22 cellular contexts compared by ENCODE assay signal in the genomic region with DNA sequence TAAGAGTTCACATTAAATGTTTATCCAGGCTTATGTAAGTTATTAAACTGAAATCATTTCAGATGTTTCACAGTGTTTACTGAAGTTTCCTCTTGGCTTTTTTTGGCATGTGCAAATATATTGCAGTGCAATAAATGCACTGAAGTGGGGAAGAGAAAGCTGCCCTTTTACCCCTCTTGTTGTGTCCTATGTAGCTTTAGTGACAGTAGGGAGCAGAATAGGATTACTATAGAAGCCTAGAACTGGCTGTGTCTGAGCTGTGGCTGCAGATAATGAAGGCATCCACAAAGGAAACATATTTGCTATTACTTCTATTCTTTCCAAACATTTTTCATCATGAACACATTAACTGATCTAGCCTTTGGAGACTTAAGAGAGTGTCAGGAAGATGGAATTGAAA. TPM values are rescaled to one million over a fixed set of nuclear protein-coding genes. Genes with fewer than 3 reads are reported as not detected.
A peak's percentile ranks its signal among the peaks of the same experiment; 100 is the strongest.
DNase-seq lines count a peak whose midpoint lies in the region; TF ChIP-seq lines count a peak whose summit lies in the region.
"Had no signal": no experiment of that assay in that cellular context is flagged by ENCODE, and none has a peak within 500 bp of the region (broad histone marks: within the 10 kb centered on the region; RNA-seq: fewer than 3 reads in every experiment).

No MANE protein-coding gene starts in this region.

- H3K36me3 ChIP-seq in testis (ENCODE audit: low read depth, missing control alignments) (no peaks in the 10 kb centered on the region), ascending aorta (no peaks in the 10 kb centered on the region)
- H3K36me3 ChIP-seq: BLaER1, prostate gland had no signal

- H3K27me3 ChIP-seq in testis (no peaks in the 10 kb centered on the region), ascending aorta (no peaks in the 10 kb centered on the region)
- H3K27me3 ChIP-seq: BLaER1 had no signal

- no peak overlapping the region for H3K27ac Mint-ChIP-seq in activated T-cell treated with anti-CD3 and anti-CD28 coated beads, Interleukin-2, amount 50 U/mL, for 24 hours
- H3K27ac Mint-ChIP-seq: activated B cell treated with CpG ODN at 0.5 μM for 24 hours; activated naive CD4-positive, alpha-beta T cell treated with anti-CD3 and anti-CD28 coated beads, Interleukin-2, amount 50 U/mL, for 72 hours; activated T-helper 2 cell treated with anti-CD3 and anti-CD28 coated beads, Interferon-gamma antibody, Interleukin-2, Interleukin-4, amounts not matched to agents 10 μg/mL and 5 μg/mL and 100 μg/mL, durations not matched to agents 14 hours and 24 hours and 36 hours; memory B cell had no signal

- H3K4me1 ChIP-seq in testis = peaks cover 12% of the 10 kb centered on the region
- no peaks in the 10 kb centered on the region for H3K4me1 ChIP-seq in ascending aorta
- H3K4me1 ChIP-seq: BLaER1, prostate gland had no signal

- TF ChIP-seq POLR2A in testis (IDR thresholded peaks at IDR 0.05) = no peak

- peaks cover 2% of the 10 kb centered on the region for H3K9me3 Mint-ChIP-seq in activated T-cell treated with anti-CD3 and anti-CD28 coated beads, Interleukin-2, amount 50 U/mL, for 24 hours
- H3K9me3 Mint-ChIP-seq: activated B cell treated with CpG ODN at 0.5 μM for 24 hours; activated T-helper 2 cell treated with anti-CD3 and anti-CD28 coated beads, Interferon-gamma antibody, Interleukin-2, Interleukin-4, amounts not matched to agents 10 μg/mL and 5 μg/mL and 100 μg/mL, durations not matched to agents 14 hours and 24 hours and 36 hours had no signal

- TF ChIP-seq CTCF in LNCaP clone FGC (IDR thresholded peaks at IDR 0.05; ENCODE audit: control insufficient read depth, extremely low read depth, insufficient read depth) (peak; percentile 27), epithelial cell of esophagus (IDR thresholded peaks at IDR 0.05; ENCODE audit: insufficient read depth, low read depth, low read length, missing control alignments) (peak; percentile 6), testis (IDR thresholded peaks at IDR 0.05) (no peak), ascending aorta (IDR thresholded peaks at IDR 0.05) (no peak)

- H3K4me3 ChIP-seq in LNCaP clone FGC (ENCODE audit: low read depth, low read length) (no peak overlapping the region), epithelial cell of esophagus (ENCODE audit: low read length) (no peak overlapping the region), testis (no peak overlapping the region), ascending aorta (no peak overlapping the region)
- H3K4me3 ChIP-seq: BLaER1, PC-9, prostate gland had no signal

- H3K4me3 Mint-ChIP-seq in activated T-cell treated with anti-CD3 and anti-CD28 coated beads, Interleukin-2, amount 50 U/mL, for 24 hours = no peak overlapping the region
- H3K4me3 Mint-ChIP-seq: activated B cell treated with CpG ODN at 0.5 μM for 24 hours, memory B cell had no signal

- DNase-seq in NCI-H345 (lab: John Stamatoyannopoulos, UW) (peak; percentile 10), NCI-H345 treated with DMSO at 0.1 percent for 48 hours (lab: John Stamatoyannopoulos, UW; ENCODE audit: unreplicated experiment) (no peak), LNCaP clone FGC (ENCODE audit: low read depth) (peak; percentile 27), epithelial cell of esophagus (ENCODE audit: low read depth) (no peak), testis (peak; percentile 22), ascending aorta (ENCODE audit: low spot score in 2 of 2) (no peak), NCI-H2171 treated with DMSO at 0.1 percent for 48 hours (lab: John Stamatoyannopoulos, UW) (no peak)
- DNase-seq in activated T-cell treated with anti-CD3 and anti-CD28 coated beads, Interleukin-2, amount 50 U/mL, for 24 hours = no peak
- DNase-seq: activated B cell treated with CpG ODN at 0.5 μM for 24 hours, aorta, dermis blood vessel endothelial cell, KBM-7, NCI-H146, NCI-H774, PC-9, SHP77, trophoblast cell had no signal

- H3K9me3 ChIP-seq in testis (no peaks in the 10 kb centered on the region), ascending aorta (no peaks in the 10 kb centered on the region)
- H3K9me3 ChIP-seq: prostate gland had no signal

- intact Hi-C loops in testis (cut with DNase I; ENCODE audit: low total_unique reads) (no loop called here), ascending aorta (cut with DNase I) (no loop called here)

- no peaks in the 10 kb centered on the region for H3K36me3 Mint-ChIP-seq in activated T-cell treated with anti-CD3 and anti-CD28 coated beads, Interleukin-2, amount 50 U/mL, for 24 hours (ENCODE audit: low read depth)
- H3K36me3 Mint-ChIP-seq: activated naive CD4-positive, alpha-beta T cell treated with anti-CD3 and anti-CD28 coated beads, Interleukin-2, amount 50 U/mL, for 72 hours; memory B cell had no signal

- H3K4me1 Mint-ChIP-seq in activated T-cell treated with anti-CD3 and anti-CD28 coated beads, Interleukin-2, amount 50 U/mL, for 24 hours (ENCODE audit: low read depth) = no peaks in the 10 kb centered on the region
- H3K4me1 Mint-ChIP-seq: activated B cell treated with CpG ODN at 0.5 μM for 24 hours had no signal

- H3K27me3 Mint-ChIP-seq in activated T-cell treated with anti-CD3 and anti-CD28 coated beads, Interleukin-2, amount 50 U/mL, for 24 hours = no peaks in the 10 kb centered on the region
- H3K27me3 Mint-ChIP-seq: activated B cell treated with CpG ODN at 0.5 μM for 24 hours had no signal

- no peak overlapping the region for H3K27ac ChIP-seq in testis
- no peak overlapping the region for H3K27ac ChIP-seq in ascending aorta
- H3K27ac ChIP-seq: BLaER1, PC-9, prostate gland had no signal

RNA-seq across cellular contexts. Expression of gene CNTN1, which starts 24.1 kb away (rescaled TPM):
- total RNA-seq in testis = 10 to 100 TPM; 12.0 to 24.1 TPM
- polyA plus RNA-seq in testis (ENCODE audit: insufficient read depth, low read depth, low replicate concordance) = 21.7 TPM
- 0.75 TPM for total RNA-seq in ascending aorta
- total RNA-seq: activated B cell treated with CpG ODN at 0.5 μM for 24 hours; activated naive CD4-positive, alpha-beta T cell treated with anti-CD3 and anti-CD28 coated beads, Interleukin-2, amount 50 U/mL, for 72 hours; activated T-helper 2 cell treated with anti-CD3 and anti-CD28 coated beads, Interferon-gamma antibody, Interleukin-2, Interleukin-4, amounts not matched to agents 10 μg/mL and 5 μg/mL and 100 μg/mL, durations not matched to agents 14 hours and 24 hours and 36 hours had no signal

Comparison
In these comparisons a context has a peak if more than half of its experiments do, and no peak if none do; other contexts are left out.
1. DNase-seq: peak in NCI-H345 (single experiment), LNCaP clone FGC (single experiment) and testis (single experiment); none in NCI-H345 treated with DMSO at 0.1 percent for 48 hours (single experiment), epithelial cell of esophagus (single experiment), ascending aorta (0 of 2), activated T-cell treated with anti-CD3 and anti-CD28 coated beads, Interleukin-2, amount 50 U/mL, for 24 hours (single experiment) and NCI-H2171 treated with DMSO at 0.1 percent for 48 hours (single experiment).
2. CTCF ChIP-seq: peak in LNCaP clone FGC (single experiment) and epithelial cell of esophagus (single experiment); none in testis (0 of 3) and ascending aorta (0 of 3).